In the genomic region with DNA sequence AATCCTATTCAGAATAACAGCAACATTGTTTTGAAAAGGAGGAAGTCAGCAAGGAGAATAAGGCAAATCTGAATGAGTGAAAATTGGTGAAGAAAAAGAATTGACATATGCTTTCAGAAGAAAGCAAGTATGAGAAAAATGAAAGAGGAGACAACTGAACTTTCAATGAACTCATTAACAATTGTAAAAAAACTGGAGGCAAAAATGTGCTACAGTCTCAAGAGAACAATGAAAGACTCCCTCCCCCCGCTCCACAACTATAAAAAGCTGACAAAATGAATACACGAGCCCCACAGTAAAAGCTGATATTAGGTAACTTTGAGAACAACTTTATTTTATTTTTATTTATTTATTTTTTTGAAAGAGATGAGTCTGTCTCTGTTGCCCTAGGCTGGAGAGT, we compare ENCODE assay signal across 23 cellular contexts.
DNase-seq lines count a peak whose midpoint lies in the region; ATAC-seq and TF ChIP-seq lines count a peak whose summit lies in the region.
"Had no signal": no experiment of that assay in that cellular context is flagged by ENCODE, and none has a peak within 500 bp of the region (broad histone marks: within the 10 kb centered on the region; RNA-seq: fewer than 3 reads in every experiment).

No MANE protein-coding gene starts in this region.

- H2BK15ac ChIP-seq in IMR-90 (ENCODE audit: low read depth, low read length): no peak overlapping the region

- no peak for TF ChIP-seq POLR2A in IMR-90 (IDR thresholded peaks at IDR 0.05; ENCODE audit: low read depth, low read length)

- BruUV-seq in IMR-90 (replicated peaks; lab: Mats Ljungman, UMichigan): no TSS peak

- H3K27ac ChIP-seq in IMR-90 (ENCODE audit: insufficient read depth, low read length): no peak overlapping the region
- H3K27ac ChIP-seq in psoas muscle: no peak overlapping the region
- H3K27ac ChIP-seq: gastrocnemius medialis, HL-60, tibial artery had no signal

- no peak overlapping the region for H4K91ac ChIP-seq in IMR-90 (ENCODE audit: insufficient read depth, low read depth, low read length)

- H3K27me3 ChIP-seq in IMR-90 (ENCODE audit: control insufficient read depth, insufficient read depth, low read length) (no peaks in the 10 kb centered on the region), psoas muscle (ENCODE audit: insufficient read depth in 3 of 3, low read length in 2 of 3) (no peaks in the 10 kb centered on the region)
- H3K27me3 ChIP-seq: gastrocnemius medialis, tibial artery had no signal

- H3K4me2 ChIP-seq in IMR-90 (ENCODE audit: low read depth, low read length): no peak overlapping the region

- intact Hi-C loops in IMR-90 (cut with micrococcal nuclease) (no loop called here), psoas muscle (cut with DNase I) (no loop called here)

- peak; percentile 11 for DNase-seq in IMR-90
- peak; percentile 33 for DNase-seq in astrocyte of the cerebellum (ENCODE audit: low read depth)
- peak; percentile 29 for DNase-seq in foreskin melanocyte
- peak; percentile 12 for DNase-seq in stromal cell of bone marrow (ENCODE audit: low read depth)
- no peak for DNase-seq in psoas muscle
- DNase-seq in activated naive CD8-positive, alpha-beta T cell treated with anti-CD3 and anti-CD28 coated beads, Interleukin-2, amount 50 U/mL, for 24 hours: no peak
- DNase-seq in HK-2 (ENCODE audit: unreplicated experiment): no peak
- DNase-seq: activated CD4-positive, alpha-beta T cell treated with anti-CD3 and anti-CD28 coated beads for 48 hours; AML-193; DMS79 treated with DMSO at 0.1 percent for 48 hours; gastrocnemius medialis; mammary epithelial cell; NCI-H1417; NCI-H748 treated with DMSO at 0.1 percent for 48 hours; Right ventricle myocardium superior; stimulated activated CD4-positive, alpha-beta T cell treated with anti-CD3 and anti-CD28 coated beads, Interleukin-1b, Interleukin-23, amount 100 ng/mL, for 48 hours; stimulated activated naive B cell treated with anti-CD40 and anti-IgM and Interleukin-4, amounts not matched to agents 10 μg/mL and 1 μg/mL and 100 μg/mL, for 72 hours; T-cell; tibial artery had no signal

- H3K18ac ChIP-seq in IMR-90 (ENCODE audit: low read depth, low read length): no peak overlapping the region

- H2AK9ac ChIP-seq in IMR-90 (replicated peaks; ENCODE audit: low read depth, low read length, poor library complexity): no peak overlapping the region

- H3K56ac ChIP-seq in IMR-90 (ENCODE audit: extremely low read depth, insufficient read depth, low read length): no peak overlapping the region

- no peaks in the 10 kb centered on the region for H3K79me1 ChIP-seq in IMR-90 (ENCODE audit: low read depth in 1 of 2, low read length in 2 of 2)

- H4K8ac ChIP-seq in IMR-90 (ENCODE audit: low read depth in 2 of 2, low read length in 2 of 2): no peak overlapping the region

- CTCF ChIA-PET in IMR-90 (lab: Yijun Ruan, JAX): interaction anchor here (1.1 to 1.2 kb wide), 2 partner anchors 18 to 116 kb away, joined by 3 to 4 read pairs; no protein-coding TSS in a partner anchor

- dilution Hi-C loops in IMR-90 (cut with HindIII; ENCODE audit: low sequenced_read_pairs, unreplicated experiment): no loop called here

- no peaks in the 10 kb centered on the region for H3K9me3 Mint-ChIP-seq in activated naive CD8-positive, alpha-beta T cell treated with anti-CD3 and anti-CD28 coated beads, Interleukin-2, amount 50 U/mL, for 24 hours
- H3K9me3 Mint-ChIP-seq: activated T-helper 17 cell treated with anti-CD3 and anti-CD28 coated beads, Interleukin-2, amount 50 U/mL, for 72 hours; dendritic cell treated with granulocyte-macrophage colony-stimulating factor and Interleukin-4, amounts not matched to agents 40 ng/mL and 50 ng/mL, for 4 days; stimulated activated naive B cell treated with anti-CD40 and anti-IgM and Interleukin-4, amounts not matched to agents 10 μg/mL and 1 μg/mL and 100 μg/mL, for 72 hours; T-cell had no signal

- H3K36me3 Mint-ChIP-seq in activated naive CD8-positive, alpha-beta T cell treated with anti-CD3 and anti-CD28 coated beads, Interleukin-2, amount 50 U/mL, for 24 hours (ENCODE audit: low read depth): no peaks in the 10 kb centered on the region
- H3K36me3 Mint-ChIP-seq: activated naive CD8-positive, alpha-beta T cell; stimulated activated naive B cell treated with anti-CD40 and anti-IgM and Interleukin-4, amounts not matched to agents 10 μg/mL and 1 μg/mL and 100 μg/mL, for 72 hours; T-cell had no signal

- no peaks in the 10 kb centered on the region for H3K4me1 Mint-ChIP-seq in activated naive CD8-positive, alpha-beta T cell treated with anti-CD3 and anti-CD28 coated beads, Interleukin-2, amount 50 U/mL, for 24 hours
- H3K4me1 Mint-ChIP-seq: activated T-helper 17 cell treated with anti-CD3 and anti-CD28 coated beads, Interleukin-2, amount 50 U/mL, for 72 hours; stimulated activated naive B cell treated with anti-CD40 and anti-IgM and Interleukin-4, amounts not matched to agents 10 μg/mL and 1 μg/mL and 100 μg/mL, for 72 hours; T-cell had no signal

- TF ChIP-seq RAD21 in IMR-90 (IDR thresholded peaks at IDR 0.05; ENCODE audit: low read length): no peak

- H3K36me3 ChIP-seq in IMR-90 (ENCODE audit: control insufficient read depth, insufficient read depth, low read length): no peaks in the 10 kb centered on the region
- H3K36me3 ChIP-seq in psoas muscle (ENCODE audit: insufficient read depth in 1 of 2, low read depth in 1 of 2): no peaks in the 10 kb centered on the region
- H3K36me3 ChIP-seq: gastrocnemius medialis, tibial artery had no signal

- no peak overlapping the region for H2BK20ac ChIP-seq in IMR-90 (ENCODE audit: low read depth, low read length)

- WGBS in IMR-90 (ENCODE audit: extremely low coverage in 2 of 2, insufficient read length in 1 of 2), 2 experiments: no CpG with 5 or more reads among the region's 2 CpGs
- WGBS in psoas muscle, 3 donors: 39 to 50% (median 43%) methylated on average over 2 of the region's 2 CpGs

- no peak for TF ChIP-seq CTCF in IMR-90 (conservative IDR thresholded peaks at IDR 0.05; ENCODE audit: low read depth, low read length)
- no peak for TF ChIP-seq CTCF in astrocyte of the cerebellum (IDR thresholded peaks at IDR 0.05; ENCODE audit: low read depth, low read length, missing control alignments)
- TF ChIP-seq CTCF in psoas muscle (IDR thresholded peaks at IDR 0.05): no peak

- no peaks in the 10 kb centered on the region for H4K20me1 ChIP-seq in IMR-90 (ENCODE audit: insufficient read depth, low read length)

- H3K4me3 Mint-ChIP-seq in activated naive CD8-positive, alpha-beta T cell treated with anti-CD3 and anti-CD28 coated beads, Interleukin-2, amount 50 U/mL, for 24 hours: no peak overlapping the region
- H3K4me3 Mint-ChIP-seq: activated naive CD8-positive, alpha-beta T cell; activated T-helper 17 cell treated with anti-CD3 and anti-CD28 coated beads, Interleukin-2, amount 50 U/mL, for 72 hours; dendritic cell treated with granulocyte-macrophage colony-stimulating factor and Interleukin-4, amounts not matched to agents 40 ng/mL and 50 ng/mL, for 4 days; stimulated activated naive B cell treated with anti-CD40 and anti-IgM and Interleukin-4, amounts not matched to agents 10 μg/mL and 1 μg/mL and 100 μg/mL, for 72 hours; T-cell had no signal

- no peak overlapping the region for H2AFZ ChIP-seq in IMR-90 (replicated peaks; ENCODE audit: low read length, poor library complexity)

- no peak overlapping the region for H4K5ac ChIP-seq in IMR-90 (ENCODE audit: low read depth, low read length)

- no peak overlapping the region for H2BK120ac ChIP-seq in IMR-90 (ENCODE audit: low read depth, low read length)

- no peak overlapping the region for H3K14ac ChIP-seq in IMR-90 (replicated peaks; ENCODE audit: low read depth, low read length)

- no peak overlapping the region for H3K4me3 ChIP-seq in IMR-90 (ENCODE audit: insufficient read depth, low read depth, low read length)
- H3K4me3 ChIP-seq in astrocyte of the cerebellum (ENCODE audit: low read depth, low read length): no peak overlapping the region
- H3K4me3 ChIP-seq in psoas muscle: no peak overlapping the region
- H3K4me3 ChIP-seq: gastrocnemius medialis, tibial artery had no signal

- H3K9me1 ChIP-seq in IMR-90 (ENCODE audit: insufficient read depth, low read length): peaks cover 4% of the 10 kb centered on the region; the same call in 1 of the 2 replicates

- in situ Hi-C loops in IMR-90 (cut with MboI; ENCODE audit: low sequenced_read_pairs) (no loop called here), astrocyte of the cerebellum (cut with HindIII; ENCODE audit: low sequenced_read_pairs) (no loop called here)

- H3K9me3 ChIP-seq in IMR-90 (ENCODE audit: control insufficient read depth, insufficient read depth, low read length): no peaks in the 10 kb centered on the region
- no peaks in the 10 kb centered on the region for H3K9me3 ChIP-seq in psoas muscle
- H3K9me3 ChIP-seq: gastrocnemius medialis, tibial artery had no signal

- POLR2A ChIA-PET in IMR-90 (lab: Charles Lee; ENCODE audit: unreplicated experiment): no interaction called here

- no peak overlapping the region for H3K27ac Mint-ChIP-seq in activated naive CD8-positive, alpha-beta T cell treated with anti-CD3 and anti-CD28 coated beads, Interleukin-2, amount 50 U/mL, for 24 hours
- H3K27ac Mint-ChIP-seq: activated naive CD8-positive, alpha-beta T cell; activated T-helper 17 cell treated with anti-CD3 and anti-CD28 coated beads, Interleukin-2, amount 50 U/mL, for 72 hours; dendritic cell treated with granulocyte-macrophage colony-stimulating factor and Interleukin-4, amounts not matched to agents 40 ng/mL and 50 ng/mL, for 4 days; stimulated activated naive B cell treated with anti-CD40 and anti-IgM and Interleukin-4, amounts not matched to agents 10 μg/mL and 1 μg/mL and 100 μg/mL, for 72 hours; T-cell had no signal

- no peak overlapping the region for H3K9ac ChIP-seq in IMR-90 (ENCODE audit: low read depth, low read length)

- no peak overlapping the region for H2BK5ac ChIP-seq in IMR-90 (ENCODE audit: low read depth, low read length, poor library complexity, severe bottlenecking)

- H3K23ac ChIP-seq in IMR-90 (ENCODE audit: low read depth, low read length): no peak overlapping the region

- no peak overlapping the region for H3K4ac ChIP-seq in IMR-90 (ENCODE audit: low read depth, low read length)

- H2AK5ac ChIP-seq in IMR-90 (ENCODE audit: low read depth, low read length): no peak overlapping the region

- no peak for ATAC-seq in IMR-90 (ENCODE audit: low read depth)
- no peak for ATAC-seq in psoas muscle
- no peak for ATAC-seq in activated naive CD8-positive, alpha-beta T cell treated with anti-CD3 and anti-CD28 coated beads, Interleukin-2, amount 50 U/mL, for 24 hours
- ATAC-seq: activated T-helper 17 cell treated with anti-CD3 and anti-CD28 coated beads, Interleukin-2, amount 50 U/mL, for 72 hours; gastrocnemius medialis; stimulated activated naive B cell treated with anti-CD40 and anti-IgM and Interleukin-4, amounts not matched to agents 10 μg/mL and 1 μg/mL and 100 μg/mL, for 72 hours; T-cell had no signal

- no peaks in the 10 kb centered on the region for H3K27me3 Mint-ChIP-seq in activated naive CD8-positive, alpha-beta T cell treated with anti-CD3 and anti-CD28 coated beads, Interleukin-2, amount 50 U/mL, for 24 hours
- H3K27me3 Mint-ChIP-seq: activated naive CD8-positive, alpha-beta T cell; activated T-helper 17 cell treated with anti-CD3 and anti-CD28 coated beads, Interleukin-2, amount 50 U/mL, for 72 hours; dendritic cell treated with granulocyte-macrophage colony-stimulating factor and Interleukin-4, amounts not matched to agents 40 ng/mL and 50 ng/mL, for 4 days; stimulated activated naive B cell treated with anti-CD40 and anti-IgM and Interleukin-4, amounts not matched to agents 10 μg/mL and 1 μg/mL and 100 μg/mL, for 72 hours; T-cell had no signal

- no peaks in the 10 kb centered on the region; the same call in 1 of the 2 replicates for H3K4me1 ChIP-seq in IMR-90 (ENCODE audit: control insufficient read depth, insufficient read depth, low read length)
- no peaks in the 10 kb centered on the region for H3K4me1 ChIP-seq in psoas muscle
- H3K4me1 ChIP-seq: gastrocnemius medialis, tibial artery had no signal

Comparison
In these comparisons a context has a peak if more than half of its experiments do, and no peak if none do; other contexts are left out.
1. DNase-seq: peak in IMR-90 (single experiment), astrocyte of the cerebellum (single experiment), foreskin melanocyte (single experiment) and stromal cell of bone marrow (single experiment); none in psoas muscle (0 of 2), activated naive CD8-positive, alpha-beta T cell treated with anti-CD3 and anti-CD28 coated beads, Interleukin-2, amount 50 U/mL, for 24 hours (single experiment) and HK-2 (single experiment).